Comparison of ENCODE assay signal across 18 cellular contexts in genomic region chr6:15207923-15208322, GRCh38.
A peak's percentile ranks its signal among the peaks of the same experiment; 100 is the strongest.
DNase-seq lines count a peak whose midpoint lies in the region; TF ChIP-seq lines count a peak whose summit lies in the region.
"Had no signal": no experiment of that assay in that cellular context is flagged by ENCODE, and none has a peak within 500 bp of the region (broad histone marks: within the 10 kb centered on the region; RNA-seq: fewer than 3 reads in every experiment).

No MANE protein-coding gene starts in this region.

- WGBS in iPS DF 6.9 (ENCODE audit: insufficient coverage, insufficient read length): no CpG with 5 or more reads among the region's 3 CpGs

- no peaks in the 10 kb centered on the region for H3K36me3 ChIP-seq in iPS DF 6.9 (ENCODE audit: control insufficient read depth, insufficient read depth, low read length)
- H3K36me3 ChIP-seq: thyroid gland had no signal

- peak; percentile 6 for DNase-seq in AG10803 (ENCODE audit: low read depth)
- no peak for DNase-seq in HEK293T (ENCODE audit: extremely low spot score)
- peak; percentile 66 for DNase-seq in astrocyte of the hippocampus (ENCODE audit: low read depth, low spot score)
- DNase-seq in iPS DF 6.9 (ENCODE audit: low read depth, low spot score): peak; percentile 61
- DNase-seq in NCI-H510A treated with DMSO at 0.1 percent for 48 hours (lab: John Stamatoyannopoulos, UW): no peak
- no peak for DNase-seq in GOT3 (lab: John Stamatoyannopoulos, UW)
- no peak for DNase-seq in activated effector memory CD4-positive, alpha-beta T cell treated with anti-CD3 and anti-CD28 coated beads, Interleukin-2, amount 50 U/mL, for 16 hours
- DNase-seq in NCI-H187 (lab: John Stamatoyannopoulos, UW): no peak
- DNase-seq: activated CD4-positive, alpha-beta T cell treated with anti-CD3 and anti-CD28 coated beads for 48 hours; activated T-cell treated with anti-CD3 and anti-CD28 coated beads, Interleukin-2, amount 50 U/mL, for 48 hours; DMS 273 treated with DMSO at 0.1 percent for 48 hours; KBM-7; naive B cell; NCI-H1694; NCI-H526; stimulated activated CD4-positive, alpha-beta T cell treated with anti-CD3 and anti-CD28 coated beads, Interleukin-1b, Interleukin-23, amount 100 ng/mL, for 48 hours; stimulated activated CD8-positive, alpha-beta memory T cell treated with anti-CD3 and anti-CD28 coated beads, Interleukin-4, amount 100 ng/mL, for 48 hours; thyroid gland had no signal

- no peaks in the 10 kb centered on the region for H3K27me3 ChIP-seq in iPS DF 6.9 (ENCODE audit: control insufficient read depth, insufficient read depth, low read length)
- H3K27me3 ChIP-seq: thyroid gland had no signal

- no peaks in the 10 kb centered on the region for H3K9me3 ChIP-seq in iPS DF 6.9 (ENCODE audit: control insufficient read depth, insufficient read depth, low read length)
- H3K9me3 ChIP-seq: thyroid gland had no signal

- no peak overlapping the region for H3K4me3 ChIP-seq in AG10803 (ENCODE audit: low read length)
- no peak overlapping the region for H3K4me3 ChIP-seq in iPS DF 6.9 (ENCODE audit: low read length)
- H3K4me3 ChIP-seq: thyroid gland had no signal

- H3K4me1 ChIP-seq in iPS DF 6.9 (ENCODE audit: control insufficient read depth, insufficient read depth, low read length): no peaks in the 10 kb centered on the region; the same call in 1 of the 2 replicates
- H3K4me1 ChIP-seq: thyroid gland had no signal

- CTCF ChIA-PET in HEK293T (lab: Yijun Ruan, JAX): interaction anchor here (0.6 kb wide), 2 partner anchors 24 to 164 kb away, joined by 3 to 5 read pairs; no protein-coding TSS in a partner anchor

- POLR2A ChIA-PET in HEK293T (lab: Yijun Ruan, JAX): no interaction called here

- TF ChIP-seq CTCF in AG10803 (conservative IDR thresholded peaks at IDR 0.05; ENCODE audit: low read length): no peak

- H3K27ac ChIP-seq in iPS DF 6.9 (ENCODE audit: low read length): no peak overlapping the region
- H3K27ac ChIP-seq: thyroid gland had no signal

TF ChIP-seq in HEK293T, 16 proteins besides CTCF, POLR2A, EP300 and RAD21:
- peak; percentile 45; the same call in 1 of the 2 replicates for TF ChIP-seq ZNF384 (IDR thresholded peaks at IDR 0.05)
- TF ChIP-seq CTBP1 (IDR thresholded peaks at IDR 0.05; ENCODE audit: borderline replicate concordance): no peak

Comparison
In these comparisons a context has a peak if more than half of its experiments do, and no peak if none do; other contexts are left out.
1. DNase-seq: peak in AG10803 (single experiment), astrocyte of the hippocampus (single experiment) and iPS DF 6.9 (single experiment); none in HEK293T (single experiment), NCI-H510A treated with DMSO at 0.1 percent for 48 hours (single experiment), GOT3 (single experiment), activated effector memory CD4-positive, alpha-beta T cell treated with anti-CD3 and anti-CD28 coated beads, Interleukin-2, amount 50 U/mL, for 16 hours (single experiment) and NCI-H187 (0 of 2).